18 cellular contexts compared by ENCODE assay signal in the genomic region with DNA sequence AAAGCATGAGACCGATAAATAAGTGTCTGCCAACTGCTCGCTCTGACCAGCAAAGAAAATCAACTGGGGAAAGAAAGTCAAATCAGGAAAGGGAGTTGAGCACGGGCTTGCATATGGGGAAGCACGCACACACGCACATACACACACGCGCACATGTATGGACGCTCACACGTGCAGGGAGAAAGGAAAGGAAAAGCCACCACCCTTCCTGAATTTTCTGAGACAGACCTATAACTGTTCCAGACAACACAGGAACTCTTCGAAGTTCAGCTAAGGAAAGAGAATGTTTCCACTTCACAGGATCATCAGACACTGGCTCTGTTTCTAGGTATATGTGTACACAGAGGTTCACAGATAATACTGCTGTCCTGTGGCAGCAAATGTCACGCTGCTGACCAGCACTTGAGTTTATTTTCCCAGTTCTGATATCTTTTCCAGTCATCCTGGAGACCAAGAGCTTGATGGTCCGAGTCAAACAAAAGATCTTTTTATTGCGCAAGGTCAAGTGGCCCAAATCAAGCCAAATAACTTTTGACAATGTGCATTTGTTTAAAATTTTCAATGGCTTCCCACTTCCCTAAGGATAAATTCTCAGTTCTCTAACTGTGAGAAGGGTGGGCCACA.
DNase-seq lines count a peak whose midpoint lies in the region; ATAC-seq and TF ChIP-seq lines count a peak whose summit lies in the region.
"Had no signal": no experiment of that assay in that cellular context is flagged by ENCODE, and none has a peak within 500 bp of the region (broad histone marks: within the 10 kb centered on the region; RNA-seq: fewer than 3 reads in every experiment).

No MANE protein-coding gene starts in this region.

- no peaks in the 10 kb centered on the region for H3K9me3 Mint-ChIP-seq in endothelial cell (ENCODE audit: unreplicated experiment)
- peaks cover 9% of the 10 kb centered on the region for H3K9me3 Mint-ChIP-seq in nephron

- H3K36me3 Mint-ChIP-seq in endothelial cell (ENCODE audit: low read depth, unreplicated experiment) (peaks cover 13% of the 10 kb centered on the region), nephron (ENCODE audit: low read depth) (peaks cover 11% of the 10 kb centered on the region)

- peaks cover 20% of the 10 kb centered on the region for H3K4me1 Mint-ChIP-seq in endothelial cell (ENCODE audit: unreplicated experiment)
- H3K4me1 Mint-ChIP-seq in nephron = peaks cover 10% of the 10 kb centered on the region

- H3K27me3 ChIP-seq in right cardiac atrium (ENCODE audit: control insufficient read depth, insufficient read depth) (no peaks in the 10 kb centered on the region), tibial nerve (no peaks in the 10 kb centered on the region)

- intact Hi-C loops in right cardiac atrium (cut with DNase I) = no loop called here
- intact Hi-C loops in Right ventricle myocardium superior (cut with DNase I) = no loop called here

- no peak for TF ChIP-seq EP300 in tibial nerve (IDR thresholded peaks at IDR 0.05)

- ATAC-seq in right cardiac atrium (peak; percentile 38 to 77), Right ventricle myocardium superior (ENCODE audit: poor library complexity) (no peak)

- H3K4me3 Mint-ChIP-seq in endothelial cell (ENCODE audit: unreplicated experiment) (no peak overlapping the region), nephron (no peak overlapping the region)
- H3K4me3 Mint-ChIP-seq: H9 had no signal

- H3K4me3 ChIP-seq in right cardiac atrium (ENCODE audit: low read length) (no peak overlapping the region), tibial nerve (no peak overlapping the region)

- H3K9me3 ChIP-seq in right cardiac atrium (ENCODE audit: control insufficient read depth, low read length) = no peaks in the 10 kb centered on the region
- H3K9me3 ChIP-seq in tibial nerve = no peaks in the 10 kb centered on the region
- H3K9me3 ChIP-seq: SK-N-SH had no signal

- H3K4me1 ChIP-seq in right cardiac atrium (ENCODE audit: control insufficient read depth, insufficient read depth, low read length) (peaks cover 2% of the 10 kb centered on the region), tibial nerve (peaks cover 0 to 23% (median 0%) of the 10 kb centered on the region in 4 donors)

- TF ChIP-seq CTCF in endothelial cell (IDR thresholded peaks at IDR 0.05; ENCODE audit: unreplicated experiment) = no peak
- TF ChIP-seq CTCF in nephron (IDR thresholded peaks at IDR 0.05; ENCODE audit: unreplicated experiment in 3 of 3) = no peak
- TF ChIP-seq CTCF in tibial nerve (IDR thresholded peaks at IDR 0.05) = no peak

- no peaks in the 10 kb centered on the region for H3K36me3 ChIP-seq in tibial nerve

- WGBS in right cardiac atrium = 45% methylated on average over 13 of the region's 13 CpGs
- WGBS in tibial nerve, 2 donors = 39 to 41% methylated on average over 13 of the region's 13 CpGs

- TF ChIP-seq POLR2A in tibial nerve (IDR thresholded peaks at IDR 0.05) = no peak

- DNase-seq in right cardiac atrium (no peak), Right ventricle myocardium superior (no peak), endothelial cell (ENCODE audit: low spot score) (no peak), tibial nerve (ENCODE audit: low spot score in 2 of 2) (no peak), DMS 273 (lab: John Stamatoyannopoulos, UW; ENCODE audit: unreplicated experiment) (no peak), NCI-H2029 treated with DMSO at 0.1 percent for 48 hours (lab: John Stamatoyannopoulos, UW) (no peak), SKM-1 treated with dmso at 0.1 percent for 144 hours (lab: John Stamatoyannopoulos, UW; ENCODE audit: unreplicated experiment) (no peak)
- DNase-seq: DMS153, H9, KG1, NCI-H1436, NCI-H2081 treated with DMSO at 0.1 percent for 48 hours, NCI-H510A, NCI-H774, SK-N-SH had no signal

- H3K27ac ChIP-seq in right cardiac atrium (ENCODE audit: low read length) (no peak overlapping the region), tibial nerve (peak overlapping the region in 3 of 4 donors; percentile 17 to 75 (median 68))
- H3K27ac ChIP-seq: C4-2B, HL-60 had no signal

- H3K27ac Mint-ChIP-seq in endothelial cell (ENCODE audit: unreplicated experiment) (peak overlapping the region; percentile 15), nephron (peak overlapping the region; percentile 15 to 27 (median 19))

- H3K27me3 Mint-ChIP-seq in endothelial cell (ENCODE audit: unreplicated experiment) (peaks cover 6% of the 10 kb centered on the region), nephron (ENCODE audit: low read depth) (no peaks in the 10 kb centered on the region)
